In the genomic region with DNA sequence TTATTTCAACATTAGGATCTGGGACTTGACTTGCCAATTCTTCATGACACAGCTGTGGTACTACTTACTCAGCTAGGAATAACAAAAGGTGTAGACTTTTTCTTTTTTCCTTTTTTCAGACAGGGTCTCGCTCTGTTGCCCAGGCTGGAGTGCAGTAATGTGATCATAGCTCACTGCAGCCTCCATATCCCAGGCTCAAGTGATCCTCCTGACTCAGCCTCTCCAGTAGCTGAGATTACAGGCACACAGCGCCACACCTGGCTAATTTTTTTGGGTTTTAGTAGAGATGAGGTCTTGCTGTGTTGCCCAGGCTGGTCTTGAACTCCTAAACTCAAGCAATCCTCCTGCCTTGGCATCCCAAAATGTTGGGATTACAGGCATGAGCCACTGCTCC, we compare ENCODE assay signal across 23 cellular contexts. TPM values are rescaled to one million over a fixed set of nuclear protein-coding genes. Genes with fewer than 3 reads are reported as not detected.
DNase-seq lines count a peak whose midpoint lies in the region; ATAC-seq and TF ChIP-seq lines count a peak whose summit lies in the region.
"Had no signal": no experiment of that assay in that cellular context is flagged by ENCODE, and none has a peak within 500 bp of the region (broad histone marks: within the 10 kb centered on the region; RNA-seq: fewer than 3 reads in every experiment).

No MANE protein-coding gene starts in this region.

- TF ChIP-seq CTCF in GM23338 (conservative IDR thresholded peaks at IDR 0.05; ENCODE audit: low read depth in 2 of 2): no peak
- TF ChIP-seq CTCF in osteocyte (IDR thresholded peaks at IDR 0.05): no peak
- no peak for TF ChIP-seq CTCF in body of pancreas (IDR thresholded peaks at IDR 0.05)

- H2AFZ ChIP-seq in GM23338: no peak overlapping the region

- H3K27ac ChIP-seq in GM23338 (ENCODE audit: low read depth) (peak overlapping the region; percentile 60; the same call in 1 of the 2 replicates), SK-N-MC (peak overlapping the region; percentile 15; the same call in 1 of the 2 replicates), body of pancreas (no peak overlapping the region)
- H3K27ac ChIP-seq: A549 had no signal

- no peak overlapping the region for H3K4me2 ChIP-seq in GM23338
- H3K4me2 ChIP-seq: A549 had no signal

- WGBS in body of pancreas, 2 donors: 97 to 98% methylated on average over 2 of the region's 2 CpGs

- intact Hi-C loops in body of pancreas (cut with DNase I): no loop called here

- no peak for TF ChIP-seq POLR2A in body of pancreas (IDR thresholded peaks at IDR 0.05)

- H3K4me3 ChIP-seq in GM23338: no peak overlapping the region
- H3K4me3 ChIP-seq in SK-N-MC: no peak overlapping the region
- H3K4me3 ChIP-seq in body of pancreas: no peak overlapping the region
- H3K4me3 ChIP-seq: A549, K562 had no signal

- no peaks in the 10 kb centered on the region for H4K20me1 ChIP-seq in GM23338 (replicated peaks; ENCODE audit: insufficient read depth)

- no peaks in the 10 kb centered on the region for H3F3A ChIP-seq in GM23338 (replicated peaks; ENCODE audit: low read depth)

- no peaks in the 10 kb centered on the region for H3K79me2 ChIP-seq in GM23338 (replicated peaks; ENCODE audit: insufficient read depth)

- peak overlapping the region; percentile 56 for H3K27ac Mint-ChIP-seq in GM23338
- no peak overlapping the region for H3K27ac Mint-ChIP-seq in osteocyte (ENCODE audit: unreplicated experiment)
- H3K27ac Mint-ChIP-seq: CD4-positive, CD25-positive, alpha-beta regulatory T cell had no signal

- H3K4me1 Mint-ChIP-seq in GM23338 (no peaks in the 10 kb centered on the region), osteocyte (ENCODE audit: unreplicated experiment) (peaks cover 3% of the 10 kb centered on the region)

- H3K36me3 Mint-ChIP-seq in GM23338 (ENCODE audit: low read depth) (peaks cover 38% of the 10 kb centered on the region), osteocyte (ENCODE audit: unreplicated experiment) (peaks cover 28% of the 10 kb centered on the region)

- no peaks in the 10 kb centered on the region for H3K27me3 Mint-ChIP-seq in GM23338 (ENCODE audit: insufficient read depth, low read depth, poor library complexity)
- no peaks in the 10 kb centered on the region for H3K27me3 Mint-ChIP-seq in osteocyte (ENCODE audit: unreplicated experiment)
- H3K27me3 Mint-ChIP-seq: CD4-positive, CD25-positive, alpha-beta regulatory T cell had no signal

- no peaks in the 10 kb centered on the region for H3K9me3 Mint-ChIP-seq in GM23338
- no peaks in the 10 kb centered on the region for H3K9me3 Mint-ChIP-seq in osteocyte (ENCODE audit: unreplicated experiment)
- H3K9me3 Mint-ChIP-seq: CD4-positive, CD25-positive, alpha-beta regulatory T cell had no signal

- H3K36me3 ChIP-seq in GM23338 (ENCODE audit: insufficient read depth) (peaks cover 38% of the 10 kb centered on the region), SK-N-MC (ENCODE audit: insufficient read depth, low read length) (peaks cover 32% of the 10 kb centered on the region), body of pancreas (replicated peaks in 1 of 2; ENCODE audit: insufficient read depth in 1 of 2, low read depth in 2 of 2) (peaks cover 1 to 5% of the 10 kb centered on the region in 2 donors)

- H3K27me3 ChIP-seq in GM23338 (ENCODE audit: insufficient read depth): no peaks in the 10 kb centered on the region
- H3K27me3 ChIP-seq in body of pancreas: no peaks in the 10 kb centered on the region
- H3K27me3 ChIP-seq: BE2C had no signal

- peak; percentile 29 for DNase-seq in activated CD8-positive, alpha-beta memory T cell treated with anti-CD3 and anti-CD28 coated beads, Interleukin-2, amount 50 U/mL, for 48 hours
- no peak for DNase-seq in activated CD8-positive, alpha-beta memory T cell treated with anti-CD3 and anti-CD28 coated beads, Interleukin-2, amount 50 U/mL, for 4 hours
- no peak for DNase-seq in GM23338 (ENCODE audit: low spot score)
- no peak for DNase-seq in SK-N-MC (ENCODE audit: low read depth, low spot score)
- peak; percentile 40 for DNase-seq in osteocyte (ENCODE audit: extremely low spot score, unreplicated experiment)
- DNase-seq in activated effector memory CD4-positive, alpha-beta T cell treated with anti-CD3 and anti-CD28 coated beads, Interleukin-2, amount 50 U/mL, for 16 hours: no peak
- DNase-seq in body of pancreas: no peak
- DNase-seq: BE2C; CD4-positive, CD25-positive, alpha-beta regulatory T cell; COR-L47; DMS 273 treated with DMSO at 0.1 percent for 48 hours; DMS79 treated with DMSO at 0.1 percent for 48 hours; H7; NCI-H1092; NCI-H1436; NCI-H187 treated with DMSO at 0.1 percent for 48 hours; NCI-H2107; NCI-H446 treated with DMSO at 0.1 percent for 48 hours; NCI-H526 treated with DMSO at 0.1 percent for 48 hours; RPMI8226; SHP77 had no signal

- H3K4me3 Mint-ChIP-seq in GM23338 (no peak overlapping the region), osteocyte (ENCODE audit: unreplicated experiment) (no peak overlapping the region)
- H3K4me3 Mint-ChIP-seq: CD4-positive, CD25-positive, alpha-beta regulatory T cell had no signal

- no peaks in the 10 kb centered on the region for H3K4me1 ChIP-seq in GM23338 (ENCODE audit: insufficient read depth)
- no peaks in the 10 kb centered on the region for H3K4me1 ChIP-seq in body of pancreas
- H3K4me1 ChIP-seq: A549, BE2C had no signal

- no peaks in the 10 kb centered on the region for H3K9me3 ChIP-seq in SK-N-MC (ENCODE audit: low read depth, low read length)
- H3K9me3 ChIP-seq in body of pancreas: no peaks in the 10 kb centered on the region
- H3K9me3 ChIP-seq: A549, BE2C had no signal

- ATAC-seq in GM23338 (no peak), body of pancreas (no peak)

- H3K9ac ChIP-seq in SK-N-MC (ENCODE audit: insufficient read length): no peak overlapping the region

- H3K9me2 ChIP-seq in GM23338 (ENCODE audit: insufficient read depth): no peaks in the 10 kb centered on the region

TF ChIP-seq in GM23338, 12 proteins besides CTCF, POLR2A, EP300 and RAD21:
- TF ChIP-seq, protein P1, sequence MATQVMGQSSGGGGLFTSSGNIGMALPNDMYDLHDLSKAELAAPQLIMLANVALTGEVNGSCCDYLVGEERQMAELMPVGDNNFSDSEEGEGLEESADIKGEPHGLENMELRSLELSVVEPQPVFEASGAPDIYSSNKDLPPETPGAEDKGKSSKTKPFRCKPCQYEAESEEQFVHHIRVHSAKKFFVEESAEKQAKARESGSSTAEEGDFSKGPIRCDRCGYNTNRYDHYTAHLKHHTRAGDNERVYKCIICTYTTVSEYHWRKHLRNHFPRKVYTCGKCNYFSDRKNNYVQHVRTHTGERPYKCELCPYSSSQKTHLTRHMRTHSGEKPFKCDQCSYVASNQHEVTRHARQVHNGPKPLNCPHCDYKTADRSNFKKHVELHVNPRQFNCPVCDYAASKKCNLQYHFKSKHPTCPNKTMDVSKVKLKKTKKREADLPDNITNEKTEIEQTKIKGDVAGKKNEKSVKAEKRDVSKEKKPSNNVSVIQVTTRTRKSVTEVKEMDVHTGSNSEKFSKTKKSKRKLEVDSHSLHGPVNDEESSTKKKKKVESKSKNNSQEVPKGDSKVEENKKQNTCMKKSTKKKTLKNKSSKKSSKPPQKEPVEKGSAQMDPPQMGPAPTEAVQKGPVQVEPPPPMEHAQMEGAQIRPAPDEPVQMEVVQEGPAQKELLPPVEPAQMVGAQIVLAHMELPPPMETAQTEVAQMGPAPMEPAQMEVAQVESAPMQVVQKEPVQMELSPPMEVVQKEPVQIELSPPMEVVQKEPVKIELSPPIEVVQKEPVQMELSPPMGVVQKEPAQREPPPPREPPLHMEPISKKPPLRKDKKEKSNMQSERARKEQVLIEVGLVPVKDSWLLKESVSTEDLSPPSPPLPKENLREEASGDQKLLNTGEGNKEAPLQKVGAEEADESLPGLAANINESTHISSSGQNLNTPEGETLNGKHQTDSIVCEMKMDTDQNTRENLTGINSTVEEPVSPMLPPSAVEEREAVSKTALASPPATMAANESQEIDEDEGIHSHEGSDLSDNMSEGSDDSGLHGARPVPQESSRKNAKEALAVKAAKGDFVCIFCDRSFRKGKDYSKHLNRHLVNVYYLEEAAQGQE (IDR thresholded peaks at IDR 0.05; ENCODE audit: unreplicated experiment): no peak
- TF ChIP-seq ZNF331 (CRISPR knock-in tag; IDR thresholded peaks at IDR 0.05; ENCODE audit: low read depth) (no peak), EZH2 (IDR thresholded peaks at IDR 0.05; ENCODE audit: low read depth, unreplicated experiment) (no peak), CREB1 (CRISPR knock-in tag; IDR thresholded peaks at IDR 0.05; ENCODE audit: low read depth) (no peak)
TF ChIP-seq in GM23338: peak in this region for 0.

RNA-seq across cellular contexts. Expression of a gene that starts 16.3 kb away (rescaled TPM):
- total RNA-seq in GM23338 (2014; rRNA removed; shearing (Covaris generic)): 39.5 and 50.2 TPM in 2 replicates
- 14.3 and 15.1 TPM in 2 replicates for polyA plus RNA-seq in GM23338 (2016; fragmentation: Nextera tagmentation; extraction: Ambion mirVana)
- 20.7 and 21.6 TPM in 2 replicates for total RNA-seq in osteocyte
- 10 to 100 TPM; 27.7 to 30.6 TPM for total RNA-seq in body of pancreas

RNA-seq across cellular contexts. Expression of a gene that starts 17.6 kb away (rescaled TPM):
- 143 and 165 TPM in 2 replicates for total RNA-seq in GM23338 (2014; rRNA removed; shearing (Covaris generic))
- 51.9 and 56.5 TPM in 2 replicates for polyA plus RNA-seq in GM23338 (2016; fragmentation: Nextera tagmentation; extraction: Ambion mirVana)
- total RNA-seq in osteocyte: 74.2 and 79.4 TPM in 2 replicates
- 10 to 100 TPM; 38.6 to 46.2 TPM for total RNA-seq in body of pancreas

RNA-seq across cellular contexts. Expression of a gene that starts 53.4 kb away (rescaled TPM):
- total RNA-seq in GM23338 (2014; rRNA removed; shearing (Covaris generic)): 55.1 and 61.5 TPM in 2 replicates
- polyA plus RNA-seq in GM23338 (2016; fragmentation: Nextera tagmentation; extraction: Ambion mirVana): 34.2 and 44.7 TPM in 2 replicates
- total RNA-seq in osteocyte (55.5 and 61.1 TPM in 2 replicates), body of pancreas (10 to 100 TPM; 17.1 to 19.8 TPM)

Comparison
In these comparisons a context has a peak if more than half of its experiments do, and no peak if none do; other contexts are left out.
1. DNase-seq: peak in activated CD8-positive, alpha-beta memory T cell treated with anti-CD3 and anti-CD28 coated beads, Interleukin-2, amount 50 U/mL, for 48 hours (single experiment) and osteocyte (single experiment); none in activated CD8-positive, alpha-beta memory T cell treated with anti-CD3 and anti-CD28 coated beads, Interleukin-2, amount 50 U/mL, for 4 hours (single experiment), GM23338 (single experiment), SK-N-MC (single experiment), activated effector memory CD4-positive, alpha-beta T cell treated with anti-CD3 and anti-CD28 coated beads, Interleukin-2, amount 50 U/mL, for 16 hours (single experiment) and body of pancreas (0 of 4).
2. H3K27ac ChIP-seq: peak in GM23338 (single experiment) and SK-N-MC (single experiment); none in body of pancreas (0 of 4).